Comparison of ENCODE assay signal across 9 cellular contexts in genomic region chr17:80413771-80414507, GRCh38. TPM values are rescaled to one million over a fixed set of nuclear protein-coding genes. Genes with fewer than 3 reads are reported as not detected.
DNase-seq lines count a peak whose midpoint lies in the region; ATAC-seq, FAIRE-seq and TF ChIP-seq lines count a peak whose summit lies in the region.
"Had no signal": no experiment of that assay in that cellular context is flagged by ENCODE, and none has a peak within 500 bp of the region (broad histone marks: within the 10 kb centered on the region; RNA-seq: fewer than 3 reads in every experiment).

No MANE protein-coding gene starts in this region.

- peaks cover 0 to 22% (median 0%) of the 10 kb centered on the region in 11 experiments; a peak in 8 of 22 replicates for H4K20me1 ChIP-seq in BLaER1 treated with 17β-estradiol and CSF1 and Interleukin-3, amounts not matched to agents 10 nM and 100 nM

- H3K9me3 Mint-ChIP-seq in natural killer cell treated with Interleukin-12 subunit alpha and Interleukin-12 subunit beta and Interleukin-15 and Interleukin-18, amount 100 ng/mL, for 72 hours: no peaks in the 10 kb centered on the region

- peak overlapping the region; percentile 91 to 100 (median 99) for H3K4me2 ChIP-seq in BLaER1 treated with 17β-estradiol and CSF1 and Interleukin-3, amounts not matched to agents 10 nM and 100 nM

- H3K27me3 Mint-ChIP-seq in natural killer cell treated with Interleukin-12 subunit alpha and Interleukin-12 subunit beta and Interleukin-15 and Interleukin-18, amount 100 ng/mL, for 72 hours: peaks cover 7 to 8% of the 10 kb centered on the region in 2 donors

- DNase-seq in NB4 (ENCODE audit: low read depth) (no peak), dorsolateral prefrontal cortex (no peak), hippocampal formation (lab: John Stamatoyannopoulos, UW) (no peak), AG08395 (ENCODE audit: low spot score) (no peak), H54 (ENCODE audit: insufficient read length, low spot score) (no peak)
- no peak for DNase-seq in natural killer cell treated with Interleukin-12 subunit alpha and Interleukin-12 subunit beta and Interleukin-15 and Interleukin-18, amount 100 ng/mL, for 72 hours (ENCODE audit: low spot score)
- DNase-seq: activated CD4-positive, CD25-positive, alpha-beta regulatory T cell had no signal

- no peaks in the 10 kb centered on the region for H3K9me3 ChIP-seq in BLaER1 treated with 17β-estradiol and CSF1 and Interleukin-3, amounts not matched to agents 10 nM and 100 nM (replicated peaks in 1 of 11)

- H3K4me1 Mint-ChIP-seq in natural killer cell treated with Interleukin-12 subunit alpha and Interleukin-12 subunit beta and Interleukin-15 and Interleukin-18, amount 100 ng/mL, for 72 hours (ENCODE audit: low read depth in 2 of 2): peaks cover 18 to 19% of the 10 kb centered on the region in 2 donors

- H3K27ac ChIP-seq in BLaER1 treated with 17β-estradiol and CSF1 and Interleukin-3, amounts not matched to agents 10 nM and 100 nM: peak overlapping the region in 1 of 11 experiments; percentile 92; a peak in 1 of 22 replicates
- H3K27ac ChIP-seq in dorsolateral prefrontal cortex: peak overlapping the region in 1 of 59 donors; percentile 96

- no peak for ATAC-seq in natural killer cell treated with Interleukin-12 subunit alpha and Interleukin-12 subunit beta and Interleukin-15 and Interleukin-18, amount 100 ng/mL, for 72 hours
- ATAC-seq in HG03095 (IDR thresholded peaks at IDR 0.05; ENCODE audit: unreplicated experiment): no peak

- intact Hi-C loops in dorsolateral prefrontal cortex (cut with DNase I): loop anchor here in 1 of 2 donors (10.0 kb wide), 1 partner anchor 619 kb away; the partner anchor contains the start of gene CBX8

- H3K27me3 ChIP-seq in BLaER1 treated with 17β-estradiol and CSF1 and Interleukin-3, amounts not matched to agents 10 nM and 100 nM: peaks cover 16 to 46% (median 41%) of the 10 kb centered on the region in 11 experiments
- no peaks in the 10 kb centered on the region for H3K27me3 ChIP-seq in dorsolateral prefrontal cortex

- H3K4me3 Mint-ChIP-seq in natural killer cell treated with Interleukin-12 subunit alpha and Interleukin-12 subunit beta and Interleukin-15 and Interleukin-18, amount 100 ng/mL, for 72 hours: peak overlapping the region; percentile 87

- no peak for FAIRE-seq in H54 (lab: Jason Lieb, UNC)

- TF ChIP-seq POLR2A in NB4 (IDR thresholded peaks at IDR 0.05; ENCODE audit: extremely low read depth, insufficient read length) (no peak), H54 (IDR thresholded peaks at IDR 0.05; ENCODE audit: low read depth, low read length) (no peak)

- TF ChIP-seq CTCF in NB4 (IDR thresholded peaks at IDR 0.05; ENCODE audit: low read depth, low read length): no peak
- TF ChIP-seq CTCF in dorsolateral prefrontal cortex (IDR thresholded peaks at IDR 0.05 in 54 of 56, conservative IDR thresholded peaks at IDR 0.05 in 2 of 56; ENCODE audit: low read depth in 1 of 56, partially characterized antibody in 56 of 56): no peak

- H3K27ac Mint-ChIP-seq in natural killer cell treated with Interleukin-12 subunit alpha and Interleukin-12 subunit beta and Interleukin-15 and Interleukin-18, amount 100 ng/mL, for 72 hours: peak overlapping the region; percentile 13 to 61

- peak overlapping the region; percentile 72 to 94 (median 82); a peak in 19 of 20 replicates for H3K4me3 ChIP-seq in BLaER1 treated with 17β-estradiol and CSF1 and Interleukin-3, amounts not matched to agents 10 nM and 100 nM
- peak overlapping the region; percentile 59 for H3K4me3 ChIP-seq in NB4 (ENCODE audit: low read depth, low read length)
- H3K4me3 ChIP-seq in dorsolateral prefrontal cortex: peak overlapping the region; percentile 70 to 100 (median 92)

- H3K9ac ChIP-seq in BLaER1 treated with 17β-estradiol and CSF1 and Interleukin-3, amounts not matched to agents 10 nM and 100 nM: peak overlapping the region in 6 of 11 experiments; percentile 77 to 92 (median 86); a peak in 7 of 22 replicates

- peaks cover 13 to 25% (median 18%) of the 10 kb centered on the region in 10 experiments for H3K4me1 ChIP-seq in BLaER1 treated with 17β-estradiol and CSF1 and Interleukin-3, amounts not matched to agents 10 nM and 100 nM

- peaks cover 0 to 19% (median 11%) of the 10 kb centered on the region in 11 experiments; a peak in 13 of 22 replicates for H3K36me3 ChIP-seq in BLaER1 treated with 17β-estradiol and CSF1 and Interleukin-3, amounts not matched to agents 10 nM and 100 nM

- H3K36me3 Mint-ChIP-seq in natural killer cell treated with Interleukin-12 subunit alpha and Interleukin-12 subunit beta and Interleukin-15 and Interleukin-18, amount 100 ng/mL, for 72 hours: no peaks in the 10 kb centered on the region

RNA-seq across cellular contexts. Expression of gene ENDOV, which starts 1.0 kb away (rescaled TPM):
- total RNA-seq in dorsolateral prefrontal cortex: 10 to 100 TPM; 21.4 to 61.2 (median 36.5) TPM
- 10 to 100 TPM; 14.0 to 15.2 TPM for total RNA-seq in natural killer cell treated with Interleukin-12 subunit alpha and Interleukin-12 subunit beta and Interleukin-15 and Interleukin-18, amount 100 ng/mL, for 72 hours
